19 cellular contexts compared by ENCODE assay signal in genomic region chr10:56329961-56330360, GRCh38. TPM values are rescaled to one million over a fixed set of nuclear protein-coding genes. Genes with fewer than 3 reads are reported as not detected.
DNase-seq lines count a peak whose midpoint lies in the region; FAIRE-seq lines count a peak whose summit lies in the region.
"Had no signal": no experiment of that assay in that cellular context is flagged by ENCODE, and none has a peak within 500 bp of the region (broad histone marks: within the 10 kb centered on the region; RNA-seq: fewer than 3 reads in every experiment).

No MANE protein-coding gene starts in this region.

- no peak overlapping the region for H4K91ac ChIP-seq in trophoblast cell (ENCODE audit: low read depth, low read length)

- no peak overlapping the region for H3K18ac ChIP-seq in trophoblast cell (ENCODE audit: low read length)

- no peak overlapping the region for H3K4ac ChIP-seq in trophoblast cell (ENCODE audit: low read depth, low read length)

- no peak overlapping the region for H4K8ac ChIP-seq in trophoblast cell (ENCODE audit: low read depth, low read length)

- DNase-seq in RCC 7860 (ENCODE audit: low spot score) (no peak), trophoblast cell (no peak), nucleus accumbens (lab: John Stamatoyannopoulos, UW) (no peak), NCI-H128 (lab: John Stamatoyannopoulos, UW; ENCODE audit: unreplicated experiment) (no peak)
- no peak for DNase-seq in effector CD4-positive, alpha-beta T cell
- DNase-seq: ACHN; BE2C; C1 segment of cervical spinal cord; CD4-positive, alpha-beta memory T cell; CD4-positive, CD25-positive, alpha-beta regulatory T cell; CD8-positive, alpha-beta memory T cell; COR-L47; DMS79 treated with DMSO at 0.1 percent for 48 hours; GDM1 had no signal

- H2AFZ ChIP-seq in trophoblast cell (ENCODE audit: insufficient read depth, low read length, poor library complexity) = no peak overlapping the region

- H3K4me3 ChIP-seq in trophoblast cell (ENCODE audit: low read depth, low read length) = no peak overlapping the region
- H3K4me3 ChIP-seq: BLaER1, GM12878 had no signal

- no peaks in the 10 kb centered on the region for H3K79me2 ChIP-seq in trophoblast cell (ENCODE audit: control insufficient read depth, insufficient read depth, low read length, poor library complexity)

- H3K4me1 ChIP-seq in trophoblast cell (ENCODE audit: control insufficient read depth in 1 of 2, insufficient read depth in 2 of 2, low read length in 2 of 2) = no peaks in the 10 kb centered on the region
- H3K4me1 ChIP-seq: BE2C, BLaER1 had no signal

- no peak overlapping the region for H4K12ac ChIP-seq in trophoblast cell (ENCODE audit: low read depth, low read length)

- no peaks in the 10 kb centered on the region for H3K36me3 ChIP-seq in trophoblast cell (ENCODE audit: control insufficient read depth in 1 of 2, insufficient read depth in 2 of 2, low read length in 2 of 2)
- H3K36me3 ChIP-seq: BE2C, BLaER1 had no signal

- H3K79me1 ChIP-seq in trophoblast cell (ENCODE audit: low read length) = no peaks in the 10 kb centered on the region

- H3K14ac ChIP-seq in trophoblast cell (ENCODE audit: low read length) = no peak overlapping the region

- no peak overlapping the region for H3K23ac ChIP-seq in trophoblast cell (ENCODE audit: low read length)

- no peaks in the 10 kb centered on the region for H3K9me3 ChIP-seq in trophoblast cell (ENCODE audit: insufficient read depth, low read depth, low read length)
- H3K9me3 ChIP-seq: BE2C, BLaER1 had no signal

- H2BK12ac ChIP-seq in trophoblast cell (ENCODE audit: low read length) = no peak overlapping the region

- no CpG with 5 or more reads among the region's 2 CpGs for WGBS in trophoblast cell (ENCODE audit: extremely low coverage, insufficient coverage, insufficient read length)

- no peak overlapping the region for H2AK5ac ChIP-seq in trophoblast cell (ENCODE audit: low read length)

- FAIRE-seq in A204.1 (lab: Jason Lieb, UNC) (peak; percentile 82), RCC 7860 (lab: Jason Lieb, UNC) (peak; percentile 45), colon (lab: Jason Lieb, UNC) (peak; percentile 49)
- FAIRE-seq: GM12878 had no signal

- H2BK120ac ChIP-seq in trophoblast cell (ENCODE audit: insufficient read depth, low read length, poor library complexity) = no peak overlapping the region

- H3K27ac ChIP-seq in trophoblast cell (ENCODE audit: low read depth, low read length) = no peak overlapping the region
- H3K27ac ChIP-seq: 22Rv1, BLaER1 had no signal

- H2BK5ac ChIP-seq in trophoblast cell (ENCODE audit: low read depth, low read length, poor library complexity) = no peak overlapping the region

- no peaks in the 10 kb centered on the region for H3K27me3 ChIP-seq in trophoblast cell (ENCODE audit: insufficient read depth, low read length)
- H3K27me3 ChIP-seq: BE2C, BLaER1 had no signal

- no peak overlapping the region for H3K4me2 ChIP-seq in trophoblast cell (ENCODE audit: low read length)
- H3K4me2 ChIP-seq: BLaER1 had no signal

- peak overlapping the region; percentile 52 for H3K9ac ChIP-seq in trophoblast cell (ENCODE audit: low read length)
- H3K9ac ChIP-seq: BLaER1 had no signal

RNA-seq across cellular contexts. Expression of gene ZWINT, which starts 31.1 kb away (rescaled TPM):
- 38.0 and 39.0 TPM in 2 replicates for polyA plus RNA-seq in trophoblast cell (2013)
